8 cellular contexts compared by ENCODE assay signal in genomic region chr4:139617702-139618490, GRCh38. TPM values are rescaled to one million over a fixed set of nuclear protein-coding genes. Genes with fewer than 3 reads are reported as not detected.
DNase-seq lines count a peak whose midpoint lies in the region; ATAC-seq, FAIRE-seq and TF ChIP-seq lines count a peak whose summit lies in the region.

No MANE protein-coding gene starts in this region.

- no peaks in the 10 kb centered on the region for H3K9me3 ChIP-seq in HAP-1
- H3K9me3 ChIP-seq in CD4-positive, alpha-beta memory T cell (ENCODE audit: control insufficient read depth in 1 of 2, low read length in 2 of 2): no peaks in the 10 kb centered on the region

- in situ Hi-C loops in HAP-1 (cut with MboI; ENCODE audit: low sequenced_read_pairs): no loop called here

- H3K4me1 Mint-ChIP-seq in CD4-positive, alpha-beta memory T cell: peaks cover 0 to 4% (median 0%) of the 10 kb centered on the region in 4 donors

- H3K4me3 ChIP-seq in HAP-1: no peak overlapping the region
- H3K4me3 ChIP-seq in CD4-positive, alpha-beta memory T cell (ENCODE audit: low read length in 2 of 2): no peak overlapping the region

- no peaks in the 10 kb centered on the region for H3K36me3 Mint-ChIP-seq in CD4-positive, alpha-beta memory T cell

- H3K4me3 Mint-ChIP-seq in CD4-positive, alpha-beta memory T cell: no peak overlapping the region

- H3K27me3 ChIP-seq in HAP-1 (ENCODE audit: low read depth) (peaks cover 3% of the 10 kb centered on the region), foreskin keratinocyte (no peaks in the 10 kb centered on the region)
- no peaks in the 10 kb centered on the region for H3K27me3 ChIP-seq in CD4-positive, alpha-beta memory T cell (ENCODE audit: insufficient read depth, low read length)

- H3K9me3 Mint-ChIP-seq in CD4-positive, alpha-beta memory T cell: no peaks in the 10 kb centered on the region

- H3K36me3 ChIP-seq in HAP-1 (replicated peaks): no peaks in the 10 kb centered on the region
- no peaks in the 10 kb centered on the region for H3K36me3 ChIP-seq in CD4-positive, alpha-beta memory T cell (ENCODE audit: insufficient read depth, low read length)

- FAIRE-seq in A204.1 (lab: Jason Lieb, UNC): peak; percentile 35

- POLR2A ChIA-PET in CD4-positive, alpha-beta memory T cell (lab: Charles Lee; ENCODE audit: partially characterized antibody): no interaction called here

- no peak overlapping the region for H3K27ac Mint-ChIP-seq in CD4-positive, alpha-beta memory T cell

- TF ChIP-seq CTCF in foreskin keratinocyte (conservative IDR thresholded peaks at IDR 0.05): peak; percentile 51

- CTCF ChIA-PET in CD4-positive, alpha-beta memory T cell (lab: Charles Lee; ENCODE audit: partially characterized antibody): interaction anchor here (0.9 to 6.3 kb wide), 4 partner anchors 15 to 36 kb away, joined by 3 to 21 read pairs (median 3); no protein-coding TSS in a partner anchor

- DNase-seq in HAP-1 (ENCODE audit: low spot score in 2 of 2) (peak; percentile 28 to 59), foreskin keratinocyte (no peak), iPS-NIHi11 (ENCODE audit: low spot score) (no peak)
- no peak for DNase-seq in CD4-positive, alpha-beta memory T cell

- ATAC-seq in SK-N-SH treated with all-trans-retinoic acid at 6 μM for 48 hours (peak; percentile 26; the same call in 1 of the 3 replicates), foreskin keratinocyte (peak; percentile 58), GM18498 (IDR thresholded peaks at IDR 0.05; ENCODE audit: unreplicated experiment) (no peak), HG02852 (IDR thresholded peaks at IDR 0.05; ENCODE audit: unreplicated experiment) (no peak)

- intact Hi-C loops in CD4-positive, alpha-beta memory T cell (cut with micrococcal nuclease): no loop called here

- no peak overlapping the region for H3K27ac ChIP-seq in foreskin keratinocyte
- no peak overlapping the region for H3K27ac ChIP-seq in CD4-positive, alpha-beta memory T cell (ENCODE audit: low read depth, low read length)

- no peaks in the 10 kb centered on the region for H3K27me3 Mint-ChIP-seq in CD4-positive, alpha-beta memory T cell

- H3K4me1 ChIP-seq in HAP-1 (peaks cover 5% of the 10 kb centered on the region), foreskin keratinocyte (no peaks in the 10 kb centered on the region)
- H3K4me1 ChIP-seq in CD4-positive, alpha-beta memory T cell (ENCODE audit: insufficient read depth, low read length): no peaks in the 10 kb centered on the region

TF ChIP-seq in SK-N-SH treated with all-trans-retinoic acid at 6 μM for 48 hours, 23 proteins besides CTCF, POLR2A, EP300 and RAD21:
- no peak for TF ChIP-seq PPARA (CRISPR knock-in tag; IDR thresholded peaks at IDR 0.05; ENCODE audit: borderline replicate concordance)
- no peak for TF ChIP-seq TCF4 (CRISPR knock-in tag; IDR thresholded peaks at IDR 0.05; ENCODE audit: borderline replicate concordance)
- no peak for TF ChIP-seq CSDC2 (CRISPR knock-in tag; IDR thresholded peaks at IDR 0.05)
- TF ChIP-seq ZFP30 (CRISPR knock-in tag; IDR thresholded peaks at IDR 0.05): no peak
- no peak for TF ChIP-seq SNAI2 (CRISPR knock-in tag; IDR thresholded peaks at IDR 0.05)
- no peak for TF ChIP-seq ESRRG (CRISPR knock-in tag; IDR thresholded peaks at IDR 0.05)
- no peak for TF ChIP-seq TSHZ2 (CRISPR knock-in tag; IDR thresholded peaks at IDR 0.05)
- TF ChIP-seq POU6F1 (CRISPR knock-in tag; IDR thresholded peaks at IDR 0.05; ENCODE audit: borderline replicate concordance, low read depth): no peak
- no peak for TF ChIP-seq BACH2 (CRISPR knock-in tag; IDR thresholded peaks at IDR 0.05; ENCODE audit: borderline replicate concordance)
- TF ChIP-seq ZNF8 (CRISPR knock-in tag; IDR thresholded peaks at IDR 0.05): no peak
- TF ChIP-seq TOX (CRISPR knock-in tag; IDR thresholded peaks at IDR 0.05; ENCODE audit: borderline replicate concordance): no peak
- TF ChIP-seq PATZ1 (CRISPR knock-in tag; IDR thresholded peaks at IDR 0.05; ENCODE audit: borderline replicate concordance): no peak
- TF ChIP-seq ISL1 (CRISPR knock-in tag; IDR thresholded peaks at IDR 0.05): no peak
- TF ChIP-seq ZNF565 (CRISPR knock-in tag; conservative IDR thresholded peaks at IDR 0.05; ENCODE audit: low read depth): no peak
- TF ChIP-seq GLIS3 (CRISPR knock-in tag; IDR thresholded peaks at IDR 0.05): no peak
- TF ChIP-seq ZNF70 (CRISPR knock-in tag; IDR thresholded peaks at IDR 0.05): no peak
- TF ChIP-seq ZFP3 (CRISPR knock-in tag; IDR thresholded peaks at IDR 0.05): no peak
- TF ChIP-seq CREB5 (CRISPR knock-in tag; IDR thresholded peaks at IDR 0.05; ENCODE audit: low read depth): no peak

RNA-seq across cellular contexts. Expression of gene MGST2, which starts 47.7 kb away (rescaled TPM):
- total RNA-seq in foreskin keratinocyte: 34.7 and 35.6 TPM in 2 replicates
- polyA plus RNA-seq in foreskin keratinocyte: 49.9 and 52.1 TPM in 2 replicates
- 1 to 10 TPM; 1.0 to 1.5 TPM for total RNA-seq in CD4-positive, alpha-beta memory T cell
- polyA plus RNA-seq in CD4-positive, alpha-beta memory T cell: 10 to 100 TPM; 15.1 to 26.2 TPM

Comparison
In these comparisons a context has a peak if more than half of its experiments do, and no peak if none do; other contexts are left out.
1. DNase-seq: peak in HAP-1 (2 of 2); none in foreskin keratinocyte (0 of 2), iPS-NIHi11 (single experiment) and CD4-positive, alpha-beta memory T cell (0 of 5).
2. ATAC-seq: peak in SK-N-SH treated with all-trans-retinoic acid at 6 μM for 48 hours (single experiment) and foreskin keratinocyte (single experiment); none in GM18498 (single experiment) and HG02852 (single experiment).
3. RNA of gene MGST2, which starts 47.7 kb away (total RNA-seq): 34.7 to 35.6 TPM in foreskin keratinocyte; 1.0 to 1.5 TPM in CD4-positive, alpha-beta memory T cell; every median in the first group is over 10 times any median in the second.